18 cellular contexts compared by ENCODE assay signal in the genomic region with DNA sequence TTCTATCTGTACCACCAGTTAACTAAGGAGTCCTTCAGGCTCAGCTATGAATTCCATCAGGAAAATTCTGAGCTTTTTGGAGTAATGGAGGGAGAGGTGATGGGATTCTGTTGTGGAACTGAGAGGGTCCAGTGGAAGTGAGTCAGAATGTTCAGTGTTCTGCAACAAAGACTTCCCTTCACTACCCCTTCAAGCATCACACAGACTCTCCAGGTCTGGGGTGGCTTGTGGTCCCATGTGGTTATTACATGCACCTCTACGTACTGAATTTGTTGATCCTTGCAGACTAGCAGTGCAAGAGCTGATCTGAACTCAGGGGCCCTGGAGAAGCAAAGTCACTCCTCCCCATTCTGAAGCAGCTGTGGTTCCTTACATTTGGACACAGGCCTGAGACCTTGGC.
DNase-seq lines count a peak whose midpoint lies in the region; ATAC-seq, FAIRE-seq and TF ChIP-seq lines count a peak whose summit lies in the region.
"Had no signal": no experiment of that assay in that cellular context is flagged by ENCODE, and none has a peak within 500 bp of the region (broad histone marks: within the 10 kb centered on the region; RNA-seq: fewer than 3 reads in every experiment).

No MANE protein-coding gene starts in this region.

- peak; percentile 78 for FAIRE-seq in GM12891 (lab: Jason Lieb, UNC)
- FAIRE-seq: A549 had no signal

- peaks cover 11% of the 10 kb centered on the region for H3K36me3 Mint-ChIP-seq in HFFc6 (ENCODE audit: low read depth)

- peaks cover 57% of the 10 kb centered on the region for H3K4me1 Mint-ChIP-seq in HFFc6 (ENCODE audit: low read depth)
- H3K4me1 Mint-ChIP-seq: T-helper 17 cell had no signal

- DNase-seq in GM12891 (ENCODE audit: insufficient read length, low spot score) (no peak), HFFc6 (no peak)
- DNase-seq in activated T-cell treated with anti-CD3 and anti-CD28 coated beads, Interleukin-2, amount 50 U/mL, for 48 hours, result no peak
- no peak for DNase-seq in stimulated activated CD4-positive, alpha-beta T cell treated with anti-CD3 and anti-CD28 coated beads, Interleukin-4, amount 100 ng/mL, for 4 hours
- DNase-seq: activated CD4-positive, alpha-beta T cell treated with anti-CD3 and anti-CD28 coated beads, Interleukin-2, amount 50 U/mL, for 1 hour; colonic mucosa; hippocampal formation; left lung; NCI-H1048; Peyer's patch; T-helper 17 cell; upper lobe of left lung had no signal

- ATAC-seq in GM19463 (IDR thresholded peaks at IDR 0.05; ENCODE audit: unreplicated experiment), result peak; percentile 55
- peak; percentile 74 for ATAC-seq in HG02884 (IDR thresholded peaks at IDR 0.05; ENCODE audit: unreplicated experiment)
- peak; percentile 77 for ATAC-seq in HG03521 (IDR thresholded peaks at IDR 0.05; ENCODE audit: unreplicated experiment)
- no peak for ATAC-seq in HG03108 (IDR thresholded peaks at IDR 0.05; ENCODE audit: unreplicated experiment)
- ATAC-seq: A549, left lung, T-helper 17 cell had no signal

- H3K27ac Mint-ChIP-seq in HFFc6, result no peak overlapping the region
- H3K27ac Mint-ChIP-seq: nephron, T-helper 17 cell had no signal

- H3K27me3 Mint-ChIP-seq in HFFc6 (ENCODE audit: insufficient read depth), result no peaks in the 10 kb centered on the region

- peaks cover 10% of the 10 kb centered on the region for H3K9me3 Mint-ChIP-seq in HFFc6

- H3K4me3 Mint-ChIP-seq in HFFc6, result no peak overlapping the region
- H3K4me3 Mint-ChIP-seq: nephron, T-helper 17 cell had no signal

- TF ChIP-seq POLR2A in GM12891 (IDR thresholded peaks at IDR 0.05; ENCODE audit: low read depth, low read length), result no peak

- TF ChIP-seq CTCF in HFFc6 (IDR thresholded peaks at IDR 0.05), result no peak

TF ChIP-seq in GM12891, 5 proteins besides CTCF, POLR2A, EP300 and RAD21:
- TF ChIP-seq SPI1 (IDR thresholded peaks at IDR 0.05; ENCODE audit: low read depth, low read length) (peak; percentile 76), PAX5 (IDR thresholded peaks at IDR 0.05; ENCODE audit: insufficient read depth, low read length, severe bottlenecking) (no peak)
